27 cellular contexts compared by ENCODE assay signal in genomic region chr6:6469074-6469473, GRCh38.
A peak's percentile ranks its signal among the peaks of the same experiment; 100 is the strongest.
DNase-seq lines count a peak whose midpoint lies in the region; FAIRE-seq and TF ChIP-seq lines count a peak whose summit lies in the region.
"Had no signal": no experiment of that assay in that cellular context is flagged by ENCODE, and none has a peak within 500 bp of the region (broad histone marks: within the 10 kb centered on the region; RNA-seq: fewer than 3 reads in every experiment).

No MANE protein-coding gene starts in this region.

- DNase-seq in AML-193 (lab: John Stamatoyannopoulos, UW) (peak; percentile 81 to 87), MV-4-11 (lab: John Stamatoyannopoulos, UW) (peak; percentile 60), bronchial epithelial cell (ENCODE audit: low read depth) (peak; percentile 99), MG63 (no peak), colonic mucosa (no peak), Kasumi-1 (lab: John Stamatoyannopoulos, UW) (no peak)
- no peak for DNase-seq in activated CD4-positive, alpha-beta T cell treated with anti-CD3 and anti-CD28 coated beads, Interleukin-2, amount 50 U/mL, for 1 hour
- DNase-seq: activated CD4-positive, alpha-beta T cell treated with anti-CD3 and anti-CD28 coated beads, Interleukin-2, amount 50 U/mL, for 4 hours; activated CD8-positive, alpha-beta memory T cell treated with anti-CD3 and anti-CD28 coated beads, Interleukin-2, amount 50 U/mL, for 4 hours; Calu3; effector CD8-positive, alpha-beta T cell; EL; glutamatergic neuron; kidney glomerular epithelial cell; NCI-H1092 treated with DMSO at 0.1 percent for 48 hours; NCI-H2029 treated with DMSO at 0.1 percent for 48 hours; NCI-H446; NK-92 treated with Interleukin-12 subunit alpha and Interleukin-12 subunit beta, amount 100 ng/mL, for 24 hours; SK-N-SH; stimulated activated CD4-positive, alpha-beta T cell treated with anti-CD3 and anti-CD28 coated beads, Interleukin-4, amount 100 ng/mL, for 1 hour; stimulated activated naive CD8-positive, alpha-beta T cell treated with anti-CD3 and anti-CD28 coated beads, Interleukin-15, Interleukin-2, amounts not matched to agents 100 U/mL and 50 U/mL, for 24 hours had no signal

- no peak overlapping the region for H3K4me3 ChIP-seq in bronchial epithelial cell (ENCODE audit: low read depth, low read length)
- H3K4me3 ChIP-seq in neutrophil (ENCODE audit: low read depth in 1 of 2, low read length in 1 of 2): no peak overlapping the region
- no peak overlapping the region for H3K4me3 ChIP-seq in MG63
- no peak overlapping the region for H3K4me3 ChIP-seq in colonic mucosa
- H3K4me3 ChIP-seq: A549, BLaER1, body of pancreas, esophagus muscularis mucosa, tibial artery had no signal

- H3K27ac ChIP-seq in neutrophil (peak overlapping the region; percentile 41), colonic mucosa (no peak overlapping the region)
- H3K27ac ChIP-seq: A549, BLaER1, body of pancreas, tibial artery had no signal

- intact Hi-C loops in colonic mucosa (cut with DNase I): no loop called here

- peak; percentile 93 for FAIRE-seq in bronchial epithelial cell (lab: Jason Lieb, UNC)
- FAIRE-seq: A549 had no signal

- no peak overlapping the region for H3K9ac ChIP-seq in colonic mucosa (ENCODE audit: low read depth in 2 of 2, low read length in 2 of 2)
- H3K9ac ChIP-seq: BLaER1, SK-N-SH had no signal

- TF ChIP-seq CTCF in bronchial epithelial cell (IDR thresholded peaks at IDR 0.05; ENCODE audit: insufficient read depth, low read length, severe bottlenecking): no peak
- TF ChIP-seq CTCF in neutrophil (IDR thresholded peaks at IDR 0.05): no peak
- no peak for TF ChIP-seq CTCF in colonic mucosa (IDR thresholded peaks at IDR 0.05)

- no peaks in the 10 kb centered on the region for H3K9me3 ChIP-seq in neutrophil
- no peaks in the 10 kb centered on the region for H3K9me3 ChIP-seq in MG63
- H3K9me3 ChIP-seq in colonic mucosa: no peaks in the 10 kb centered on the region
- H3K9me3 ChIP-seq: A549, SK-N-SH had no signal

- H3K36me3 ChIP-seq in bronchial epithelial cell (ENCODE audit: control insufficient read depth, insufficient read depth, low read length) (no peaks in the 10 kb centered on the region), neutrophil (no peaks in the 10 kb centered on the region), MG63 (no peaks in the 10 kb centered on the region), colonic mucosa (no peaks in the 10 kb centered on the region)
- H3K36me3 ChIP-seq: BLaER1, esophagus muscularis mucosa, tibial artery had no signal

- H3K27me3 ChIP-seq in bronchial epithelial cell (ENCODE audit: control insufficient read depth, insufficient read depth, low read length): no peaks in the 10 kb centered on the region
- H3K27me3 ChIP-seq in neutrophil: peaks cover 14% of the 10 kb centered on the region
- no peaks in the 10 kb centered on the region for H3K27me3 ChIP-seq in MG63
- H3K27me3 ChIP-seq in colonic mucosa: no peaks in the 10 kb centered on the region
- H3K27me3 ChIP-seq: BLaER1, body of pancreas, esophagus muscularis mucosa, tibial artery had no signal

- H3K4me1 ChIP-seq in neutrophil (ENCODE audit: control insufficient read depth in 1 of 2, insufficient read depth in 1 of 2, low read depth in 1 of 2, low read length in 1 of 2): peaks cover 6 to 12% of the 10 kb centered on the region in 2 experiments
- H3K4me1 ChIP-seq in colonic mucosa: no peaks in the 10 kb centered on the region
- H3K4me1 ChIP-seq: A549, body of pancreas had no signal

Comparison
In these comparisons a context has a peak if more than half of its experiments do, and no peak if none do; other contexts are left out.
1. DNase-seq: peak in AML-193 (2 of 2), MV-4-11 (single experiment) and bronchial epithelial cell (single experiment); none in MG63 (single experiment), activated CD4-positive, alpha-beta T cell treated with anti-CD3 and anti-CD28 coated beads, Interleukin-2, amount 50 U/mL, for 1 hour (single experiment), colonic mucosa (single experiment) and Kasumi-1 (0 of 2).